In genomic region chr14:90660865-90661570, GRCh38 we compare ENCODE assay signal across 16 cellular contexts.
DNase-seq lines count a peak whose midpoint lies in the region; ATAC-seq lines count a peak whose summit lies in the region.
"Had no signal": no experiment of that assay in that cellular context is flagged by ENCODE, and none has a peak within 500 bp of the region (broad histone marks: within the 10 kb centered on the region; RNA-seq: fewer than 3 reads in every experiment).

No MANE protein-coding gene starts in this region.

- WGBS in right cardiac atrium, result 78% methylated on average over 17 of the region's 17 CpGs

- H3K9me3 ChIP-seq in right cardiac atrium (ENCODE audit: control insufficient read depth, low read length) (no peaks in the 10 kb centered on the region), stomach smooth muscle (ENCODE audit: control insufficient read depth in 2 of 2, low read length in 2 of 2) (no peaks in the 10 kb centered on the region)
- H3K9me3 ChIP-seq: A549, right lobe of liver, thoracic aorta had no signal

- H3K4me3 ChIP-seq in right cardiac atrium (ENCODE audit: low read length) (no peak overlapping the region), stomach smooth muscle (ENCODE audit: low read length in 2 of 2) (peak overlapping the region; percentile 20 to 68)
- H3K4me3 ChIP-seq: A549, right lobe of liver, thoracic aorta had no signal

- DNase-seq in NCI-H187 (lab: John Stamatoyannopoulos, UW), result peak; percentile 24 to 66
- no peak for DNase-seq in NCI-H187 treated with DMSO at 0.1 percent for 48 hours (lab: John Stamatoyannopoulos, UW)
- DNase-seq in SW480 (ENCODE audit: low spot score), result peak; percentile 33
- DNase-seq in right cardiac atrium, result peak in 1 of 3 donors; percentile 68
- no peak for DNase-seq in NCI-H2081 treated with DMSO at 0.1 percent for 48 hours (lab: John Stamatoyannopoulos, UW)
- no peak for DNase-seq in T-helper 2 cell
- DNase-seq: activated B cell treated with CpG ODN at 0.5 μM for 24 hours; activated T-cell treated with anti-CD3 and anti-CD28 coated beads, Interleukin-2, amount 50 U/mL, for 4 hours; HCEC 1CT; Karpas-422; NCI-H446; right lobe of liver had no signal

- H3K27ac ChIP-seq in right cardiac atrium (ENCODE audit: low read length) (no peak overlapping the region), stomach smooth muscle (ENCODE audit: low read length) (peak overlapping the region; percentile 79)
- H3K27ac ChIP-seq: A549, right lobe of liver, thoracic aorta had no signal

- H3K4me1 ChIP-seq in right cardiac atrium (ENCODE audit: control insufficient read depth, insufficient read depth, low read length), result peaks cover 14% of the 10 kb centered on the region
- peaks cover 39% of the 10 kb centered on the region for H3K4me1 ChIP-seq in stomach smooth muscle (ENCODE audit: control insufficient read depth, insufficient read depth, low read length)
- H3K4me1 ChIP-seq: A549, right lobe of liver had no signal

- H3K27me3 ChIP-seq in right cardiac atrium (ENCODE audit: control insufficient read depth, insufficient read depth), result no peaks in the 10 kb centered on the region
- no peaks in the 10 kb centered on the region for H3K27me3 ChIP-seq in stomach smooth muscle (ENCODE audit: control insufficient read depth in 1 of 2, insufficient read depth in 2 of 2, low read length in 2 of 2)
- H3K27me3 ChIP-seq: right lobe of liver had no signal

- intact Hi-C loops in right cardiac atrium (cut with DNase I), result no loop called here

- H3K36me3 ChIP-seq in stomach smooth muscle (ENCODE audit: control insufficient read depth in 2 of 2, insufficient read depth in 2 of 2, low read length in 2 of 2), result peaks cover 0 to 7% of the 10 kb centered on the region in 2 donors
- H3K36me3 ChIP-seq: thoracic aorta had no signal

- peak overlapping the region in 1 of 2 donors; percentile 47 for H3K9ac ChIP-seq in stomach smooth muscle (ENCODE audit: low read length in 2 of 2)

- ATAC-seq in right cardiac atrium, result peak; percentile 31 to 60
- ATAC-seq in HG02870 (IDR thresholded peaks at IDR 0.05; ENCODE audit: unreplicated experiment), result no peak
- ATAC-seq: A549 had no signal

Comparison
In these comparisons a context has a peak if more than half of its experiments do, and no peak if none do; other contexts are left out.
1. DNase-seq: peak in NCI-H187 (2 of 2) and SW480 (single experiment); none in NCI-H187 treated with DMSO at 0.1 percent for 48 hours (single experiment), NCI-H2081 treated with DMSO at 0.1 percent for 48 hours (single experiment) and T-helper 2 cell (0 of 5).